ENCODE assay signal across 2 cellular contexts in the genomic region with DNA sequence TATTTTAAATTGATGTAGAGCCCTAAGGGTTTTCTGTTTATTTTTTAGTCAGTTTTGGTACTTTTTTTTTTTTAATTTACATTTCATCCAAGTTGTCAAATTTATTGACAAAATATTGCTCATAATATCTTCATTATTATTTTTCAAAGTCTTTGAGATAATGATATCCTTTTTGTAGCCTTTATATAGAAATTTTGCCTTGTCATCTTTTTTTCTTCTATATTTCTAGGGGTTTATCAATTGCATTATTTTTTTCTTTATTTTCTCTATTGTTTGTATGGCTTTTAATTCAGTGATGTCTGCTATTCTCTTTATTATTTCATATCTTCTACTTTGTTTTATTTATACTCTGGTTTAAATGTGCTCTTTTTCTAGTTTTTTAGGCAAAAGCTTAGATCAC.
TF ChIP-seq lines count a peak whose summit lies in the region.

No MANE protein-coding gene starts in this region.

TF ChIP-seq in IMR-90, 13 proteins besides CTCF, POLR2A, EP300 and RAD21:
- TF ChIP-seq SMC3 (IDR thresholded peaks at IDR 0.05; ENCODE audit: low read depth, low read length) (no peak), MAFK (IDR thresholded peaks at IDR 0.05; ENCODE audit: low read depth, low read length) (peak; percentile 63)

TF ChIP-seq in K562, 482 proteins besides CTCF, POLR2A, EP300 and RAD21:
- TF ChIP-seq NR3C1 (CRISPR knock-in tag; IDR thresholded peaks at IDR 0.05), result no peak
- TF ChIP-seq KLF16 (IDR thresholded peaks at IDR 0.05), result no peak
- TF ChIP-seq CHD1 (IDR thresholded peaks at IDR 0.05; ENCODE audit: low read length), result no peak
- TF ChIP-seq, protein P1, sequence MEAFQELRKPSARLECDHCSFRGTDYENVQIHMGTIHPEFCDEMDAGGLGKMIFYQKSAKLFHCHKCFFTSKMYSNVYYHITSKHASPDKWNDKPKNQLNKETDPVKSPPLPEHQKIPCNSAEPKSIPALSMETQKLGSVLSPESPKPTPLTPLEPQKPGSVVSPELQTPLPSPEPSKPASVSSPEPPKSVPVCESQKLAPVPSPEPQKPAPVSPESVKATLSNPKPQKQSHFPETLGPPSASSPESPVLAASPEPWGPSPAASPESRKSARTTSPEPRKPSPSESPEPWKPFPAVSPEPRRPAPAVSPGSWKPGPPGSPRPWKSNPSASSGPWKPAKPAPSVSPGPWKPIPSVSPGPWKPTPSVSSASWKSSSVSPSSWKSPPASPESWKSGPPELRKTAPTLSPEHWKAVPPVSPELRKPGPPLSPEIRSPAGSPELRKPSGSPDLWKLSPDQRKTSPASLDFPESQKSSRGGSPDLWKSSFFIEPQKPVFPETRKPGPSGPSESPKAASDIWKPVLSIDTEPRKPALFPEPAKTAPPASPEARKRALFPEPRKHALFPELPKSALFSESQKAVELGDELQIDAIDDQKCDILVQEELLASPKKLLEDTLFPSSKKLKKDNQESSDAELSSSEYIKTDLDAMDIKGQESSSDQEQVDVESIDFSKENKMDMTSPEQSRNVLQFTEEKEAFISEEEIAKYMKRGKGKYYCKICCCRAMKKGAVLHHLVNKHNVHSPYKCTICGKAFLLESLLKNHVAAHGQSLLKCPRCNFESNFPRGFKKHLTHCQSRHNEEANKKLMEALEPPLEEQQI (IDR thresholded peaks at IDR 0.05), result no peak
- no peak for TF ChIP-seq PHF21A (IDR thresholded peaks at IDR 0.05; ENCODE audit: borderline replicate concordance, low read depth)
- no peak for TF ChIP-seq ETV6 (IDR thresholded peaks at IDR 0.05; ENCODE audit: borderline replicate concordance in 1 of 2, low read depth in 2 of 2, low read length in 1 of 2)
- no peak for TF ChIP-seq ETV6 (CRISPR knock-in tag; IDR thresholded peaks at IDR 0.05; ENCODE audit: borderline replicate concordance)
- TF ChIP-seq CTBP1 (IDR thresholded peaks at IDR 0.05; ENCODE audit: borderline replicate concordance), result no peak
- no peak for TF ChIP-seq EP400 (IDR thresholded peaks at IDR 0.05)
- TF ChIP-seq, protein P2, sequence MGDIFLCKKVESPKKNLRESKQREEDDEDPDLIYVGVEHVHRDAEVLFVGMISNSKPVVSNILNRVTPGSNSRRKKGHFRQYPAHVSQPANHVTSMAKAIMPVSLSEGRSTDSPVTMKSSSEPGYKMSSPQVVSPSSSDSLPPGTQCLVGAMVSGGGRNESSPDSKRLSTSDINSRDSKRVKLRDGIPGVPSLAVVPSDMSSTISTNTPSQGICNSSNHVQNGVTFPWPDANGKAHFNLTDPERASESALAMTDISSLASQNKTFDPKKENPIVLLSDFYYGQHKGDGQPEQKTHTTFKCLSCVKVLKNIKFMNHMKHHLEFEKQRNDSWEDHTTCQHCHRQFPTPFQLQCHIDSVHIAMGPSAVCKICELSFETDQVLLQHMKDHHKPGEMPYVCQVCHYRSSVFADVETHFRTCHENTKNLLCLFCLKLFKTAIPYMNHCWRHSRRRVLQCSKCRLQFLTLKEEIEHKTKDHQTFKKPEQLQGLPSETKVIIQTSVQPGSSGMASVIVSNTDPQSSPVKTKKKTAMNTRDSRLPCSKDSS (IDR thresholded peaks at IDR 0.05; ENCODE audit: low read depth, partially characterized antibody), result no peak
- TF ChIP-seq, protein P3, sequence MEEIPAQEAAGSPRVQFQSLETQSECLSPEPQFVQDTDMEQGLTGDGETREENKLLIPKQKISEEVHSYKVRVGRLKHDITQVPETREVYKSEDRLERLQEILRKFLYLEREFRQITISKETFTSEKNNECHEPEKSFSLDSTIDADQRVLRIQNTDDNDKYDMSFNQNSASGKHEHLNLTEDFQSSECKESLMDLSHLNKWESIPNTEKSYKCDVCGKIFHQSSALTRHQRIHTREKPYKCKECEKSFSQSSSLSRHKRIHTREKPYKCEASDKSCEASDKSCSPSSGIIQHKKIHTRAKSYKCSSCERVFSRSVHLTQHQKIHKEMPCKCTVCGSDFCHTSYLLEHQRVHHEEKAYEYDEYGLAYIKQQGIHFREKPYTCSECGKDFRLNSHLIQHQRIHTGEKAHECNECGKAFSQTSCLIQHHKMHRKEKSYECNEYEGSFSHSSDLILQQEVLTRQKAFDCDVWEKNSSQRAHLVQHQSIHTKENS (CRISPR knock-in tag; IDR thresholded peaks at IDR 0.05), result no peak
- TF ChIP-seq ZNF316 (IDR thresholded peaks at IDR 0.05), result peak; percentile 90
- TF ChIP-seq COPS2 (conservative IDR thresholded peaks at IDR 0.05), result no peak
- TF ChIP-seq CBX2 (IDR thresholded peaks at IDR 0.05; ENCODE audit: insufficient read depth, low read length, poor library complexity, severe bottlenecking), result no peak
- no peak for TF ChIP-seq PML (IDR thresholded peaks at IDR 0.05; ENCODE audit: low read length)
- TF ChIP-seq MAFK (IDR thresholded peaks at IDR 0.05; ENCODE audit: low read length), result peak; percentile 41; the same call in 1 of the 2 replicates
- TF ChIP-seq MAFG (tag; conservative IDR thresholded peaks at IDR 0.05), result peak; percentile 63
- TF ChIP-seq, protein P4, sequence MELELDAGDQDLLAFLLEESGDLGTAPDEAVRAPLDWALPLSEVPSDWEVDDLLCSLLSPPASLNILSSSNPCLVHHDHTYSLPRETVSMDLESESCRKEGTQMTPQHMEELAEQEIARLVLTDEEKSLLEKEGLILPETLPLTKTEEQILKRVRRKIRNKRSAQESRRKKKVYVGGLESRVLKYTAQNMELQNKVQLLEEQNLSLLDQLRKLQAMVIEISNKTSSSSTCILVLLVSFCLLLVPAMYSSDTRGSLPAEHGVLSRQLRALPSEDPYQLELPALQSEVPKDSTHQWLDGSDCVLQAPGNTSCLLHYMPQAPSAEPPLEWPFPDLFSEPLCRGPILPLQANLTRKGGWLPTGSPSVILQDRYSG (tag; conservative IDR thresholded peaks at IDR 0.05; ENCODE audit: low read depth), result no peak
- TF ChIP-seq NCOA1 (IDR thresholded peaks at IDR 0.05; ENCODE audit: low read depth), result no peak
- TF ChIP-seq, protein P5, sequence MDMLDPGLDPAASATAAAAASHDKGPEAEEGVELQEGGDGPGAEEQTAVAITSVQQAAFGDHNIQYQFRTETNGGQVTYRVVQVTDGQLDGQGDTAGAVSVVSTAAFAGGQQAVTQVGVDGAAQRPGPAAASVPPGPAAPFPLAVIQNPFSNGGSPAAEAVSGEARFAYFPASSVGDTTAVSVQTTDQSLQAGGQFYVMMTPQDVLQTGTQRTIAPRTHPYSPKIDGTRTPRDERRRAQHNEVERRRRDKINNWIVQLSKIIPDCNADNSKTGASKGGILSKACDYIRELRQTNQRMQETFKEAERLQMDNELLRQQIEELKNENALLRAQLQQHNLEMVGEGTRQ (CRISPR knock-in tag; IDR thresholded peaks at IDR 0.05), result no peak
- TF ChIP-seq, protein P6, sequence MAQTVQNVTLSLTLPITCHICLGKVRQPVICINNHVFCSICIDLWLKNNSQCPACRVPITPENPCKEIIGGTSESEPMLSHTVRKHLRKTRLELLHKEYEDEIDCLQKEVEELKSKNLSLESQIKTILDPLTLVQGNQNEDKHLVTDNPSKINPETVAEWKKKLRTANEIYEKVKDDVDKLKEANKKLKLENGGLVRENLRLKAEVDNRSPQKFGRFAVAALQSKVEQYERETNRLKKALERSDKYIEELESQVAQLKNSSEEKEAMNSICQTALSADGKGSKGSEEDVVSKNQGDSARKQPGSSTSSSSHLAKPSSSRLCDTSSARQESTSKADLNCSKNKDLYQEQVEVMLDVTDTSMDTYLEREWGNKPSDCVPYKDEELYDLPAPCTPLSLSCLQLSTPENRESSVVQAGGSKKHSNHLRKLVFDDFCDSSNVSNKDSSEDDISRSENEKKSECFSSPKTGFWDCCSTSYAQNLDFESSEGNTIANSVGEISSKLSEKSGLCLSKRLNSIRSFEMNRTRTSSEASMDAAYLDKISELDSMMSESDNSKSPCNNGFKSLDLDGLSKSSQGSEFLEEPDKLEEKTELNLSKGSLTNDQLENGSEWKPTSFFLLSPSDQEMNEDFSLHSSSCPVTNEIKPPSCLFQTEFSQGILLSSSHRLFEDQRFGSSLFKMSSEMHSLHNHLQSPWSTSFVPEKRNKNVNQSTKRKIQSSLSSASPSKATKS (CRISPR knock-in tag; IDR thresholded peaks at IDR 0.05), result no peak
- TF ChIP-seq C11orf30 (IDR thresholded peaks at IDR 0.05; ENCODE audit: low read depth), result peak; percentile 77
- TF ChIP-seq NCOA6 (IDR thresholded peaks at IDR 0.05), result no peak
- TF ChIP-seq NCOA4 (IDR thresholded peaks at IDR 0.05; ENCODE audit: partially characterized antibody), result no peak
- TF ChIP-seq MAFF (IDR thresholded peaks at IDR 0.05; ENCODE audit: low read length), result peak; percentile 21; the same call in 1 of the 2 replicates
- TF ChIP-seq TBL1XR1 (IDR thresholded peaks at IDR 0.05; ENCODE audit: low read length in 2 of 2), result no peak
- no peak for TF ChIP-seq ZNF174 (CRISPR knock-in tag; IDR thresholded peaks at IDR 0.05)
